ENCODE assay signal across 9 cellular contexts in the genomic region with DNA sequence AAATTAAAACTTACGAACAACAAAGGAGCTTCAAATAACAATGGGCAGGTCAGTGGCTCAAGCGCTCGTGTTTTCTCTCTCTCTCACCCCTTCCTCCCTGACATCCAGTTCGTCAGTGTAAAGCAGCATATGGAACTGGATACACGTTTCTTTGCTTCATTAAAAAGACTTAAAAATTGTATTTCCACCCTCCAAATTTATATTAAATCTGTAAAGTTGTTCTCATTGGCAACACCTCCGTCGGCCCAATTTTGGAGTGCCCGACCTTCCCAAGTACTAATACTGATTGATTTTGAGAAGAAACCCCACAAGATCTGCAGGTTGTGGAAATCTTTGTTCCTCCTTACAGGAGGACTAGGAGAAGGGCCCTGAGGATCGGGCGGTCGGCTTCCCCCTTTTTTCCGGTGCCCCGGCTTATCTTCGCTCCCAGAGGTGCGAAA. TPM values are rescaled to one million over a fixed set of nuclear protein-coding genes. Genes with fewer than 3 reads are reported as not detected.
DNase-seq lines count a peak whose midpoint lies in the region; ATAC-seq and TF ChIP-seq lines count a peak whose summit lies in the region.
"Had no signal": no experiment of that assay in that cellular context is flagged by ENCODE, and none has a peak within 500 bp of the region (broad histone marks: within the 10 kb centered on the region; RNA-seq: fewer than 3 reads in every experiment).

No MANE protein-coding gene starts in this region.

- in situ Hi-C loops in astrocyte of the spinal cord (cut with HindIII; ENCODE audit: low sequenced_read_pairs), result no loop called here

- H3K36me3 Mint-ChIP-seq in CD4-positive, alpha-beta memory T cell, result no peaks in the 10 kb centered on the region
- no peaks in the 10 kb centered on the region for H3K36me3 Mint-ChIP-seq in neural crest cell (ENCODE audit: low read depth)
- H3K36me3 Mint-ChIP-seq in MCF 10A (ENCODE audit: insufficient read depth, unreplicated experiment), result peaks cover 14% of the 10 kb centered on the region

- no TSS peak for BruUV-seq in MCF 10A (replicated peaks; lab: Mats Ljungman, UMichigan)

- H3K27me3 Mint-ChIP-seq in CD4-positive, alpha-beta memory T cell, result peaks cover 74 to 81% of the 10 kb centered on the region in 2 donors
- peaks cover 100% of the 10 kb centered on the region for H3K27me3 Mint-ChIP-seq in neural crest cell (ENCODE audit: low read depth)
- peaks cover 41% of the 10 kb centered on the region for H3K27me3 Mint-ChIP-seq in MCF 10A (ENCODE audit: insufficient read depth, unreplicated experiment)

- peak overlapping the region in 5 of 8 donors; percentile 3 to 79 (median 17) for H3K4me3 Mint-ChIP-seq in CD4-positive, alpha-beta memory T cell
- H3K4me3 Mint-ChIP-seq in neural crest cell, result peak overlapping the region; percentile 76
- H3K4me3 Mint-ChIP-seq in MCF 10A (ENCODE audit: unreplicated experiment), result no peak overlapping the region

- no peak for TF ChIP-seq CTCF in GM20000 (IDR thresholded peaks at IDR 0.05; ENCODE audit: extremely low read depth, missing control alignments)
- no peak for TF ChIP-seq CTCF in astrocyte of the spinal cord (IDR thresholded peaks at IDR 0.05; ENCODE audit: low read depth, low read length)
- TF ChIP-seq CTCF in neural crest cell (conservative IDR thresholded peaks at IDR 0.05), result no peak
- TF ChIP-seq CTCF in MCF 10A (IDR thresholded peaks at IDR 0.05; ENCODE audit: unreplicated experiment), result no peak

- POLR2A ChIA-PET in CD4-positive, alpha-beta memory T cell (lab: Charles Lee; ENCODE audit: partially characterized antibody), result no interaction called here
- POLR2A ChIA-PET in MCF 10A (lab: Yijun Ruan, JAX), result no interaction called here

- no peak overlapping the region for H3K27ac ChIP-seq in CD4-positive, alpha-beta memory T cell (ENCODE audit: low read depth, low read length)
- H3K27ac ChIP-seq: skin epidermis had no signal

- DNase-seq in CD4-positive, alpha-beta memory T cell, result no peak
- DNase-seq in GM20000 (ENCODE audit: low spot score) (peak; percentile 17), astrocyte of the spinal cord (ENCODE audit: low read depth, low spot score) (peak; percentile 13), neural crest cell (ENCODE audit: low read depth, low spot score) (no peak), MCF 10A (ENCODE audit: unreplicated experiment) (no peak), NAMALWA (ENCODE audit: low spot score) (no peak)
- DNase-seq: aorta had no signal

- H3K4me3 ChIP-seq in CD4-positive, alpha-beta memory T cell (ENCODE audit: low read length in 2 of 2), result no peak overlapping the region
- H3K4me3 ChIP-seq in astrocyte of the spinal cord (ENCODE audit: low read depth, low read length), result no peak overlapping the region
- H3K4me3 ChIP-seq: skin epidermis had no signal

- CTCF ChIA-PET in CD4-positive, alpha-beta memory T cell (lab: Charles Lee; ENCODE audit: partially characterized antibody), result no interaction called here
- CTCF ChIA-PET in MCF 10A (lab: Yijun Ruan, JAX), result no interaction called here

- no peak for ATAC-seq in GM18868 (IDR thresholded peaks at IDR 0.05; ENCODE audit: unreplicated experiment)

- H3K36me3 ChIP-seq in CD4-positive, alpha-beta memory T cell (ENCODE audit: insufficient read depth, low read length), result no peaks in the 10 kb centered on the region

- H3K4me1 Mint-ChIP-seq in CD4-positive, alpha-beta memory T cell, result peaks cover 40 to 64% (median 51%) of the 10 kb centered on the region in 4 donors
- peaks cover 44% of the 10 kb centered on the region for H3K4me1 Mint-ChIP-seq in neural crest cell
- H3K4me1 Mint-ChIP-seq in MCF 10A (ENCODE audit: insufficient read depth, unreplicated experiment), result peaks cover 14% of the 10 kb centered on the region

- peaks cover 54% of the 10 kb centered on the region for H3K4me1 ChIP-seq in CD4-positive, alpha-beta memory T cell (ENCODE audit: insufficient read depth, low read length)

- H3K27me3 ChIP-seq in CD4-positive, alpha-beta memory T cell (ENCODE audit: insufficient read depth, low read length), result peaks cover 88% of the 10 kb centered on the region

- intact Hi-C loops in CD4-positive, alpha-beta memory T cell (cut with micrococcal nuclease), result loop anchor here (5.0 to 10.0 kb wide), 2 partner anchors 111 to 537 kb away; a partner anchor contains a TSS
- intact Hi-C loops in MCF 10A (cut with micrococcal nuclease), result no loop called here

- H3K27ac Mint-ChIP-seq in CD4-positive, alpha-beta memory T cell, result no peak overlapping the region
- no peak overlapping the region for H3K27ac Mint-ChIP-seq in neural crest cell (ENCODE audit: unreplicated experiment)
- no peak overlapping the region for H3K27ac Mint-ChIP-seq in MCF 10A (ENCODE audit: low read depth, unreplicated experiment)

- H3K9me3 ChIP-seq in CD4-positive, alpha-beta memory T cell (ENCODE audit: control insufficient read depth in 1 of 2, low read length in 2 of 2), result no peaks in the 10 kb centered on the region

- H3K9me3 Mint-ChIP-seq in CD4-positive, alpha-beta memory T cell, result peaks cover 0 to 10% (median 3%) of the 10 kb centered on the region in 8 donors
- H3K9me3 Mint-ChIP-seq in neural crest cell (no peaks in the 10 kb centered on the region), MCF 10A (ENCODE audit: unreplicated experiment) (no peaks in the 10 kb centered on the region)

RNA-seq across cellular contexts. Expression of a gene that starts 2.2 kb away (rescaled TPM):
- not detected for total RNA-seq in CD4-positive, alpha-beta memory T cell
- not detected for polyA plus RNA-seq in CD4-positive, alpha-beta memory T cell
- total RNA-seq in neural crest cell (0.05 and 0.09 TPM in 2 replicates), MCF 10A (2022) (0.12 and 0.26 TPM in 2 replicates)
- total RNA-seq: aorta had no signal
- polyA plus RNA-seq: aorta had no signal

Comparison
In these comparisons a context has a peak if more than half of its experiments do, and no peak if none do; other contexts are left out.
1. DNase-seq: peak in GM20000 (single experiment) and astrocyte of the spinal cord (single experiment); none in CD4-positive, alpha-beta memory T cell (0 of 5), neural crest cell (single experiment), MCF 10A (single experiment) and NAMALWA (single experiment).